ENCODE assay signal across 8 cellular contexts in genomic region chr20:35773154-35773751, GRCh38. TPM values are rescaled to one million over a fixed set of nuclear protein-coding genes. Genes with fewer than 3 reads are reported as not detected.
DNase-seq lines count a peak whose midpoint lies in the region; ATAC-seq lines count a peak whose summit lies in the region.

No MANE protein-coding gene starts in this region.

- peak overlapping the region; percentile 94 for H3K4me3 Mint-ChIP-seq in activated naive CD8-positive, alpha-beta T cell treated with anti-CD3 and anti-CD28 coated beads for 36 hours

- H3K36me3 Mint-ChIP-seq in activated naive CD8-positive, alpha-beta T cell treated with anti-CD3 and anti-CD28 coated beads for 36 hours, result peaks cover 35% of the 10 kb centered on the region

- H3K4me1 Mint-ChIP-seq in activated naive CD8-positive, alpha-beta T cell treated with anti-CD3 and anti-CD28 coated beads for 36 hours, result peaks cover 58% of the 10 kb centered on the region

- DNase-seq in GDM1 (lab: John Stamatoyannopoulos, UW) (peak; percentile 45), NOMO-1 treated with DMSO at 0.1 percent for 48 hours (lab: John Stamatoyannopoulos, UW; ENCODE audit: unreplicated experiment) (peak; percentile 24), cerebellum (ENCODE audit: low spot score) (no peak)
- peak; percentile 28 for DNase-seq in activated naive CD8-positive, alpha-beta T cell treated with anti-CD3 and anti-CD28 coated beads for 36 hours
- peak; percentile 42 for DNase-seq in stimulated activated CD4-positive, alpha-beta T cell treated with anti-CD3 and anti-CD28 coated beads, Interleukin-15, amount 100 ng/mL, for 24 hours

- H3K4me3 ChIP-seq in iPS-11a (ENCODE audit: low read depth, low read length), result peak overlapping the region; percentile 90

- H3K27me3 Mint-ChIP-seq in activated naive CD8-positive, alpha-beta T cell treated with anti-CD3 and anti-CD28 coated beads for 36 hours, result no peaks in the 10 kb centered on the region

- ATAC-seq in GM21737 (IDR thresholded peaks at IDR 0.05; ENCODE audit: unreplicated experiment) (no peak), HG03108 (IDR thresholded peaks at IDR 0.05; ENCODE audit: unreplicated experiment) (no peak)

- peak overlapping the region; percentile 93 for H3K27ac Mint-ChIP-seq in activated naive CD8-positive, alpha-beta T cell treated with anti-CD3 and anti-CD28 coated beads for 36 hours

- H3K9me3 Mint-ChIP-seq in activated naive CD8-positive, alpha-beta T cell treated with anti-CD3 and anti-CD28 coated beads for 36 hours, result peaks cover 7% of the 10 kb centered on the region

RNA-seq across cellular contexts. Expression of gene PHF20, which starts 1.4 kb away (rescaled TPM):
- 10 to 100 TPM; 50.2 to 50.6 TPM for total RNA-seq in activated naive CD8-positive, alpha-beta T cell treated with anti-CD3 and anti-CD28 coated beads for 36 hours
- total RNA-seq in cerebellum, result 41.8 TPM

RNA-seq across cellular contexts. Expression of gene RBM39, which starts 31.2 kb away (rescaled TPM):
- total RNA-seq in activated naive CD8-positive, alpha-beta T cell treated with anti-CD3 and anti-CD28 coated beads for 36 hours, result 100 to 1,000 TPM; 330 to 349 TPM
- 405 TPM for total RNA-seq in cerebellum
